In the genomic region with DNA sequence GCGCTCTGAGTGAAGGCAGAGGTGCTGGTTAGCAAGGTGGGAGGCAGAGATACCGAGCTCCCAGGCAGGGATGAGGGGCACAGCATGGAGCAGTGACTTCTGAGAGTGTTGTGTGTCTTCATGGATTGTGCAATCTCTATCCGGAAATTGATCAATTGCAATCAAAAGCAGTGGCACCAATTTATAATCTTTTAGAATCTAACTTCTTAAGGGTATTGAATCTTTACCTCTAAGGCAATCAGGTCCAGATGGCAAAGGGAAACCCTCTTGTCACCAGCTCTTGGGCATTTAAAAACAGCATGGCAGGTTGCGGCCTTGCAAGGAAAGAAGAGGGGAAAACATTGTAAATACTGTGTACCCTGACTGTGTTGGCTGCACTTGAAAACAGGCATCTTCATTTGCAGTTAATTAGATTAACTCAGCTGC, we compare ENCODE assay signal across 12 cellular contexts. TPM values are rescaled to one million over a fixed set of nuclear protein-coding genes. Genes with fewer than 3 reads are reported as not detected.
A peak's percentile ranks its signal among the peaks of the same experiment; 100 is the strongest.
DNase-seq lines count a peak whose midpoint lies in the region; ATAC-seq, FAIRE-seq and TF ChIP-seq lines count a peak whose summit lies in the region.
"Had no signal": no experiment of that assay in that cellular context is flagged by ENCODE, and none has a peak within 500 bp of the region (broad histone marks: within the 10 kb centered on the region; RNA-seq: fewer than 3 reads in every experiment).

No MANE protein-coding gene starts in this region.

- no peak overlapping the region for H3K27ac Mint-ChIP-seq in endothelial cell (ENCODE audit: unreplicated experiment)

- TF ChIP-seq EP300 in A549 (IDR thresholded peaks at IDR 0.05), result no peak

- H3K27me3 ChIP-seq in IMR-90 (ENCODE audit: control insufficient read depth, insufficient read depth, low read length), result peaks cover 8% of the 10 kb centered on the region
- H3K27me3 ChIP-seq in endocrine pancreas (ENCODE audit: control insufficient read depth, insufficient read depth, low read length), result no peaks in the 10 kb centered on the region
- peaks cover 8% of the 10 kb centered on the region for H3K27me3 ChIP-seq in osteoblast (ENCODE audit: insufficient read depth, low read length)
- H3K27me3 ChIP-seq in prostate gland (replicated peaks; ENCODE audit: insufficient read depth), result no peaks in the 10 kb centered on the region

- H3K9me3 Mint-ChIP-seq in endothelial cell (ENCODE audit: unreplicated experiment), result no peaks in the 10 kb centered on the region

- no peak overlapping the region for H2BK15ac ChIP-seq in IMR-90 (ENCODE audit: low read depth, low read length)

- H3K9me3 ChIP-seq in A549 (no peaks in the 10 kb centered on the region), IMR-90 (ENCODE audit: control insufficient read depth, insufficient read depth, low read length) (no peaks in the 10 kb centered on the region), endocrine pancreas (ENCODE audit: control insufficient read depth, low read length) (no peaks in the 10 kb centered on the region), osteoblast (ENCODE audit: low read depth, low read length) (no peaks in the 10 kb centered on the region), prostate gland (no peaks in the 10 kb centered on the region)

- no peak overlapping the region for H2AK5ac ChIP-seq in IMR-90 (ENCODE audit: low read depth, low read length)

- H3K27me3 Mint-ChIP-seq in endothelial cell (ENCODE audit: unreplicated experiment), result peaks cover 2% of the 10 kb centered on the region

- H4K20me1 ChIP-seq in IMR-90 (ENCODE audit: insufficient read depth, low read length) (peaks cover 2% of the 10 kb centered on the region; the same call in 1 of the 2 replicates), osteoblast (ENCODE audit: insufficient read depth, low read length) (no peaks in the 10 kb centered on the region)

- H3K9ac ChIP-seq in IMR-90 (ENCODE audit: low read depth, low read length) (no peak overlapping the region), endocrine pancreas (ENCODE audit: control insufficient read depth, insufficient read depth, low read length) (no peak overlapping the region)

- 90% methylated on average over 4 of the region's 4 CpGs for WGBS in A549 (ENCODE audit: missing lambda C conversion rate)
- 72% methylated on average over 3 of the region's 4 CpGs; no CpG with 5 or more reads in 1 of the 2 experiments for WGBS in IMR-90 (ENCODE audit: extremely low coverage in 2 of 2, insufficient read length in 1 of 2), 2 experiments
- 88% methylated on average over 4 of the region's 4 CpGs for WGBS in prostate gland

- no peak overlapping the region for H4K5ac ChIP-seq in IMR-90 (ENCODE audit: low read depth, low read length)

- H3K4me2 ChIP-seq in A549 (peak overlapping the region; percentile 70), IMR-90 (ENCODE audit: low read depth, low read length) (peak overlapping the region; percentile 58), osteoblast (ENCODE audit: insufficient read depth, low read length) (peak overlapping the region; percentile 64)

- H3K4me1 Mint-ChIP-seq in endothelial cell (ENCODE audit: unreplicated experiment), result peaks cover 4% of the 10 kb centered on the region

- no peak overlapping the region for H4K8ac ChIP-seq in IMR-90 (ENCODE audit: low read depth in 2 of 2, low read length in 2 of 2)

- no TSS peak for BruUV-seq in IMR-90 (replicated peaks; lab: Mats Ljungman, UMichigan)

- peak overlapping the region; percentile 49 for H3K18ac ChIP-seq in IMR-90 (ENCODE audit: low read depth, low read length)

- H2BK5ac ChIP-seq in IMR-90 (ENCODE audit: low read depth, low read length, poor library complexity, severe bottlenecking), result no peak overlapping the region

- in situ Hi-C loops in IMR-90 (cut with MboI; ENCODE audit: low sequenced_read_pairs), result no loop called here

- no peak overlapping the region for H3K4me3 Mint-ChIP-seq in endothelial cell (ENCODE audit: unreplicated experiment)

- H3K56ac ChIP-seq in IMR-90 (ENCODE audit: extremely low read depth, insufficient read depth, low read length), result no peak overlapping the region

- no peaks in the 10 kb centered on the region for H3K79me1 ChIP-seq in IMR-90 (ENCODE audit: low read depth in 1 of 2, low read length in 2 of 2)

- H2AFZ ChIP-seq in IMR-90 (replicated peaks; ENCODE audit: low read length, poor library complexity), result no peak overlapping the region
- H2AFZ ChIP-seq in osteoblast (ENCODE audit: low read length), result no peak overlapping the region

- no peaks in the 10 kb centered on the region for H3K9me1 ChIP-seq in IMR-90 (ENCODE audit: insufficient read depth, low read length)

- TF ChIP-seq RAD21 in A549 (conservative IDR thresholded peaks at IDR 0.05 in 1 of 2, IDR thresholded peaks at IDR 0.05 in 1 of 2) (no peak), IMR-90 (IDR thresholded peaks at IDR 0.05; ENCODE audit: low read length) (no peak)

- H2BK120ac ChIP-seq in IMR-90 (ENCODE audit: low read depth, low read length), result no peak overlapping the region

- H3K4me3 ChIP-seq in A549 (no peak overlapping the region), IMR-90 (ENCODE audit: insufficient read depth, low read depth, low read length) (no peak overlapping the region), endocrine pancreas (ENCODE audit: control insufficient read depth, insufficient read depth, low read length) (peak overlapping the region; percentile 29), osteoblast (ENCODE audit: insufficient read depth, low read length) (peak overlapping the region; percentile 4), prostate gland (no peak overlapping the region)

- H2BK20ac ChIP-seq in IMR-90 (ENCODE audit: low read depth, low read length), result 0 out of 2 replicates have a peak overlapping the region, but pooled peaks have one; percentile 3

- intact Hi-C loops in IMR-90 (cut with micrococcal nuclease), result no loop called here
- intact Hi-C loops in prostate gland (cut with DNase I), result loop anchor here (10.0 kb wide), 1 partner anchor 58 kb away; no protein-coding TSS in a partner anchor

- H4K91ac ChIP-seq in IMR-90 (ENCODE audit: insufficient read depth, low read depth, low read length), result no peak overlapping the region

- POLR2A ChIA-PET in A549 (lab: Yijun Ruan, JAX), result interaction anchor here (0.8 kb wide), 1 partner anchor 55 kb away, joined by 4 read pairs; no protein-coding TSS in a partner anchor
- POLR2A ChIA-PET in IMR-90 (lab: Charles Lee; ENCODE audit: unreplicated experiment), result no interaction called here
- POLR2A ChIA-PET in HEK293T (lab: Yijun Ruan, JAX), result interaction anchor here (1.7 to 1.8 kb wide), 2 partner anchors 56 to 93 kb away, joined by 5 to 6 read pairs; a partner anchor contains a TSS

- dilution Hi-C loops in IMR-90 (cut with HindIII; ENCODE audit: low sequenced_read_pairs, unreplicated experiment), result no loop called here

- H3K4me1 ChIP-seq in A549 (peaks cover 48% of the 10 kb centered on the region), IMR-90 (ENCODE audit: control insufficient read depth, insufficient read depth, low read length) (peaks cover 11% of the 10 kb centered on the region), endocrine pancreas (ENCODE audit: control insufficient read depth, insufficient read depth, low read length) (peaks cover 3% of the 10 kb centered on the region), osteoblast (ENCODE audit: insufficient read depth, low read length) (peaks cover 32% of the 10 kb centered on the region), prostate gland (replicated peaks) (peaks cover 6% of the 10 kb centered on the region)

- H3K36me3 ChIP-seq in IMR-90 (ENCODE audit: control insufficient read depth, insufficient read depth, low read length), result no peaks in the 10 kb centered on the region
- no peaks in the 10 kb centered on the region for H3K36me3 ChIP-seq in endocrine pancreas (ENCODE audit: control insufficient read depth, insufficient read depth, low read length)
- no peaks in the 10 kb centered on the region for H3K36me3 ChIP-seq in osteoblast (ENCODE audit: insufficient read depth, low read length)
- H3K36me3 ChIP-seq in prostate gland, result no peaks in the 10 kb centered on the region

- TF ChIP-seq POLR2A in A549 (IDR thresholded peaks at IDR 0.05; ENCODE audit: low read length) (no peak), IMR-90 (IDR thresholded peaks at IDR 0.05; ENCODE audit: low read depth, low read length) (no peak), prostate gland (IDR thresholded peaks at IDR 0.05) (no peak)

- DNase-seq in A549 (ENCODE audit: low read depth in 1 of 2, low spot score in 1 of 2) (no peak), IMR-90 (no peak), osteoblast (ENCODE audit: insufficient read length, low spot score, missing footprints) (no peak), endothelial cell (ENCODE audit: low spot score) (no peak), NCI-H1092 (lab: John Stamatoyannopoulos, UW) (no peak), prostate gland (ENCODE audit: low spot score) (no peak), HEK293T (ENCODE audit: extremely low spot score) (no peak)
- DNase-seq: C1 segment of cervical spinal cord; effector memory CD4-positive, alpha-beta T cell; stimulated activated CD4-positive, alpha-beta T cell treated with anti-CD3 and anti-CD28 coated beads, Interleukin-12 subunit alpha, Interleukin-12 subunit beta, amount 100 ng/mL, for 4 hours had no signal

- FAIRE-seq in A549 (lab: Jason Lieb, UNC), result no peak
- FAIRE-seq: TTC549 had no signal

- no peak overlapping the region for H3K14ac ChIP-seq in IMR-90 (replicated peaks; ENCODE audit: low read depth, low read length)

- no peak overlapping the region for H3K23ac ChIP-seq in IMR-90 (ENCODE audit: low read depth, low read length)

- TF ChIP-seq CTCF in A549 (IDR thresholded peaks at IDR 0.05) (no peak), IMR-90 (conservative IDR thresholded peaks at IDR 0.05; ENCODE audit: low read depth, low read length) (no peak), osteoblast (IDR thresholded peaks at IDR 0.05; ENCODE audit: extremely low read depth, low read depth, low read length) (no peak), endothelial cell (IDR thresholded peaks at IDR 0.05; ENCODE audit: unreplicated experiment) (no peak), prostate gland (IDR thresholded peaks at IDR 0.05) (no peak)

- ATAC-seq in A549, result peak in 1 of 2 experiments; percentile 15; a peak in 1 of 6 replicates
- no peak for ATAC-seq in IMR-90 (ENCODE audit: low read depth)

- no peak overlapping the region for H2AK9ac ChIP-seq in IMR-90 (replicated peaks; ENCODE audit: low read depth, low read length, poor library complexity)

- no peaks in the 10 kb centered on the region for H3K36me3 Mint-ChIP-seq in endothelial cell (ENCODE audit: low read depth, unreplicated experiment)

- H3K27ac ChIP-seq in A549 (peak overlapping the region; percentile 59 to 71), IMR-90 (ENCODE audit: insufficient read depth, low read length) (no peak overlapping the region), osteoblast (ENCODE audit: low read depth, low read length) (peak overlapping the region; percentile 56), prostate gland (peak overlapping the region in 1 of 2 donors; percentile 30)

- H3K4ac ChIP-seq in IMR-90 (ENCODE audit: low read depth, low read length), result no peak overlapping the region

- no peaks in the 10 kb centered on the region for H3K79me2 ChIP-seq in osteoblast (ENCODE audit: insufficient read depth, low read length)

- CTCF ChIA-PET in A549 (lab: Yijun Ruan, JAX) (interaction anchor here (0.6 to 1.4 kb wide), 6 partner anchors 24 to 287 kb away, joined by 3 to 5 read pairs (median 3); a partner anchor contains a TSS), IMR-90 (lab: Yijun Ruan, JAX) (no interaction called here), HEK293T (lab: Yijun Ruan, JAX) (no interaction called here)

RNA-seq across cellular contexts. Expression of a gene that starts 58.0 kb away (rescaled TPM):
- 24.2 and 39.7 TPM in 2 replicates for polyA plus RNA-seq in A549 (2011; rRNA removed)
- polyA plus RNA-seq in A549 (2012; cell fraction: cytosol; rRNA removed), result 6.0 and 8.9 TPM in 2 replicates
- polyA plus RNA-seq in A549 (2012; cell fraction: nucleus; rRNA removed), result 14.7 and 18.7 TPM in 2 replicates
- polyA plus RNA-seq in A549 (2017; fragmentation: RNase III; extraction: RNeasy Plus Mini Kit Qiagen cat#74134 plus additional on column Dnase treatment), result 13.3 to 13.9 TPM (median 13.7 TPM) in 3 replicates
- polyA minus RNA-seq in A549 (2011; rRNA and poly(A)+ RNA removed), result 40.8 and 50.5 TPM in 2 replicates
- total RNA-seq in IMR-90 (2012; rRNA removed), result 5.4 and 6.9 TPM in 2 replicates
- 4.4 and 5.6 TPM in 2 replicates for polyA plus RNA-seq in IMR-90 (2012; rRNA removed)
- polyA plus RNA-seq in IMR-90 (2012; cell fraction: cytosol; rRNA removed), result 1.5 and 3.4 TPM in 2 replicates
- 3.6 and 10.7 TPM in 2 replicates for polyA plus RNA-seq in IMR-90 (2012; cell fraction: nucleus; rRNA removed; ENCODE audit: low replicate concordance)
- total RNA-seq in osteoblast, result 11.6 and 12.4 TPM in 2 replicates
- 51.3 TPM for total RNA-seq in endothelial cell (ENCODE audit: unreplicated experiment)
- 100 to 1,000 TPM in 1 of 2 donors, 10 to 100 TPM in 1; 46.5 to 102 TPM for total RNA-seq in prostate gland

Comparison
In these comparisons a context has a peak if more than half of its experiments do, and no peak if none do; other contexts are left out.
1. H3K4me3 ChIP-seq: peak in endocrine pancreas (single experiment) and osteoblast (single experiment); none in A549 (single experiment), IMR-90 (single experiment) and prostate gland (0 of 2).
2. Peak in every context shown above with its lines, with median percentiles within 50 percentile points of each other: H3K4me2 ChIP-seq.